18 cellular contexts compared by ENCODE assay signal in genomic region chr1:53308512-53308911, GRCh38.
DNase-seq lines count a peak whose midpoint lies in the region; ATAC-seq and TF ChIP-seq lines count a peak whose summit lies in the region.
"Had no signal": no experiment of that assay in that cellular context is flagged by ENCODE, and none has a peak within 500 bp of the region (broad histone marks: within the 10 kb centered on the region; RNA-seq: fewer than 3 reads in every experiment).

No MANE protein-coding gene starts in this region.

- H3K9me3 Mint-ChIP-seq in stimulated activated naive CD8-positive, alpha-beta T cell treated with anti-CD3 and anti-CD28 coated beads, Interleukin-15, Interleukin-2, amounts not matched to agents 100 ng/mL and 50 ng/mL, for 24 hours, result no peaks in the 10 kb centered on the region

- TF ChIP-seq CTCF in retinal pigment epithelial cell (conservative IDR thresholded peaks at IDR 0.05; ENCODE audit: low read depth, low read length), result no peak

- no peak for DNase-seq in stimulated activated naive CD8-positive, alpha-beta T cell treated with anti-CD3 and anti-CD28 coated beads, Interleukin-15, Interleukin-2, amounts not matched to agents 100 U/mL and 50 U/mL, for 24 hours
- peak; percentile 38 to 85 for DNase-seq in NCI-H524 (lab: John Stamatoyannopoulos, UW)
- DNase-seq in astrocyte of the hippocampus (ENCODE audit: low read depth, low spot score), result peak; percentile 47
- peak; percentile 71 for DNase-seq in retinal pigment epithelial cell (ENCODE audit: low read depth)
- DNase-seq in NOMO-1 treated with DMSO at 0.1 percent for 48 hours (lab: John Stamatoyannopoulos, UW; ENCODE audit: unreplicated experiment), result no peak
- DNase-seq in DMS53 treated with DMSO at 0.1 percent for 48 hours (lab: John Stamatoyannopoulos, UW; ENCODE audit: unreplicated experiment), result no peak
- DNase-seq: C1 segment of cervical spinal cord, DMS153, NCI-H2029, NCI-H2171, NCI-H446, NCI-H774, SHP77, SK-N-SH had no signal

- no peaks in the 10 kb centered on the region for H3K27me3 Mint-ChIP-seq in stimulated activated naive CD8-positive, alpha-beta T cell treated with anti-CD3 and anti-CD28 coated beads, Interleukin-15, Interleukin-2, amounts not matched to agents 100 ng/mL and 50 ng/mL, for 24 hours

- H3K27ac Mint-ChIP-seq in stimulated activated naive CD8-positive, alpha-beta T cell treated with anti-CD3 and anti-CD28 coated beads, Interleukin-15, Interleukin-2, amounts not matched to agents 100 ng/mL and 50 ng/mL, for 24 hours, result peak overlapping the region; percentile 16

- ATAC-seq in stimulated activated naive CD8-positive, alpha-beta T cell treated with anti-CD3 and anti-CD28 coated beads, Interleukin-15, Interleukin-2, amounts not matched to agents 100 U/mL and 50 U/mL, for 24 hours, result no peak
- ATAC-seq in GM19035 (IDR thresholded peaks at IDR 0.05; ENCODE audit: unreplicated experiment), result no peak
- ATAC-seq: Panc1 had no signal

- H3K4me3 ChIP-seq in retinal pigment epithelial cell (ENCODE audit: low read length), result no peak overlapping the region
- H3K4me3 ChIP-seq: HAP-1 had no signal

- peaks cover 22% of the 10 kb centered on the region for H3K36me3 Mint-ChIP-seq in stimulated activated naive CD8-positive, alpha-beta T cell treated with anti-CD3 and anti-CD28 coated beads, Interleukin-15, Interleukin-2, amounts not matched to agents 100 ng/mL and 50 ng/mL, for 24 hours (ENCODE audit: low read depth)

- peaks cover 9% of the 10 kb centered on the region for H3K4me1 Mint-ChIP-seq in stimulated activated naive CD8-positive, alpha-beta T cell treated with anti-CD3 and anti-CD28 coated beads, Interleukin-15, Interleukin-2, amounts not matched to agents 100 ng/mL and 50 ng/mL, for 24 hours (ENCODE audit: low read depth)

- H3K4me3 Mint-ChIP-seq in stimulated activated naive CD8-positive, alpha-beta T cell treated with anti-CD3 and anti-CD28 coated beads, Interleukin-15, Interleukin-2, amounts not matched to agents 100 ng/mL and 50 ng/mL, for 24 hours, result no peak overlapping the region

Comparison
In these comparisons a context has a peak if more than half of its experiments do, and no peak if none do; other contexts are left out.
1. DNase-seq: peak in NCI-H524 (2 of 2), astrocyte of the hippocampus (single experiment) and retinal pigment epithelial cell (single experiment); none in stimulated activated naive CD8-positive, alpha-beta T cell treated with anti-CD3 and anti-CD28 coated beads, Interleukin-15, Interleukin-2, amounts not matched to agents 100 U/mL and 50 U/mL, for 24 hours (single experiment), NOMO-1 treated with DMSO at 0.1 percent for 48 hours (single experiment) and DMS53 treated with DMSO at 0.1 percent for 48 hours (single experiment).